ENCODE assay signal across 8 cellular contexts in the genomic region with DNA sequence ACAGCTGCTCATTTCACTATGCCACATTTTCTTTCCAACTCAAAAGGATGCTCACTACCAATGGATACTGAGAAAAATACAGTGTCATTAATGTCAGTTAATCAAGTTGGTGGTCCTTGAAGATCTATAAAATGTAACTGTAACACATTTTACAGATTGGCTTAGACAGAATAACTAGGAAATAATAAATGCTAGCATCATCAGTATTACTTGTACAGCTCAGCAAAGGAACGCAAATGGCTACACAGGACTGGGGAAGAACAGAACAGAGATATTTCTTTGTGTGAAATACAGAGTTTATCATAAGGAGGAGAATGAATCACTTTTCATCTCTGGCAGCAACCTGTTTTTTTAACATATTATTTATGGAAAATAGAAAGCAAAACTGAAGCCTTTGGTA. TPM values are rescaled to one million over a fixed set of nuclear protein-coding genes. Genes with fewer than 3 reads are reported as not detected.
DNase-seq lines count a peak whose midpoint lies in the region; ATAC-seq, FAIRE-seq and TF ChIP-seq lines count a peak whose summit lies in the region.

No MANE protein-coding gene starts in this region.

- no peaks in the 10 kb centered on the region for H3K27me3 Mint-ChIP-seq in chondrocyte (ENCODE audit: low read depth)

- DNase-seq in chondrocyte (ENCODE audit: low spot score) (no peak), pancreas (no peak), anterior cingulate cortex (lab: John Stamatoyannopoulos, UW) (no peak), DMS53 treated with DMSO at 0.1 percent for 48 hours (lab: John Stamatoyannopoulos, UW; ENCODE audit: unreplicated experiment) (no peak), NCI-H446 (lab: John Stamatoyannopoulos, UW) (no peak)
- DNase-seq in stimulated activated CD4-positive, alpha-beta T cell treated with anti-CD3 and anti-CD28 coated beads, Interleukin-1b, Interleukin-23, amount 100 ng/mL, for 48 hours = no peak

- no peak for FAIRE-seq in pancreas (lab: Jason Lieb, UNC)

- no peaks in the 10 kb centered on the region for H3K36me3 ChIP-seq in pancreas

- 51 to 58% methylated on average over 1 of the region's 1 CpG for WGBS in pancreas, 2 donors

- H3K4me1 Mint-ChIP-seq in chondrocyte (ENCODE audit: low read depth) = peaks cover 21% of the 10 kb centered on the region

- no peaks in the 10 kb centered on the region for H3K9me3 ChIP-seq in pancreas

- peaks cover 2% of the 10 kb centered on the region for H3K36me3 Mint-ChIP-seq in chondrocyte (ENCODE audit: low read depth)

- H3K4me3 Mint-ChIP-seq in chondrocyte (ENCODE audit: unreplicated experiment) = peak overlapping the region; percentile 61

- peak overlapping the region; percentile 55 to 86 (median 80) for H3K27ac ChIP-seq in pancreas

- H3K27me3 ChIP-seq in pancreas = no peaks in the 10 kb centered on the region

- TF ChIP-seq CTCF in chondrocyte (IDR thresholded peaks at IDR 0.05) (no peak), pancreas (IDR thresholded peaks at IDR 0.05) (no peak)

- intact Hi-C loops in pancreas (cut with DNase I) = no loop called here

- ATAC-seq in GM18508 (IDR thresholded peaks at IDR 0.05; ENCODE audit: insufficient read depth, unreplicated experiment) = peak; percentile 24
- peak; percentile 3 for ATAC-seq in HG03045 (IDR thresholded peaks at IDR 0.05; ENCODE audit: unreplicated experiment)
- ATAC-seq in pancreas = peak in 2 of 4 donors; percentile 24 to 41

- peak overlapping the region in 2 of 4 donors; percentile 3 to 30 for H3K4me3 ChIP-seq in pancreas

- H3K9me3 Mint-ChIP-seq in chondrocyte (ENCODE audit: low read depth) = no peaks in the 10 kb centered on the region

- peak overlapping the region; percentile 88 for H3K27ac Mint-ChIP-seq in chondrocyte (ENCODE audit: unreplicated experiment)

- H3K4me1 ChIP-seq in pancreas = peaks cover 0 to 19% (median 0%) of the 10 kb centered on the region in 3 donors

RNA-seq across cellular contexts. Expression of a gene that starts 8.2 kb away (rescaled TPM):
- total RNA-seq in chondrocyte = 189 to 266 TPM (median 195 TPM) in 3 replicates
- 10 to 100 TPM; 18.0 to 52.6 (median 26.5) TPM for total RNA-seq in pancreas
- 10 to 100 TPM in 1 of 2 donors, 1 to 10 TPM in 1; 9.0 to 12.0 TPM for polyA plus RNA-seq in pancreas
